8 cellular contexts compared by ENCODE assay signal in genomic region chr20:32823078-32823477, GRCh38. TPM values are rescaled to one million over a fixed set of nuclear protein-coding genes. Genes with fewer than 3 reads are reported as not detected.
DNase-seq lines count a peak whose midpoint lies in the region; ATAC-seq and TF ChIP-seq lines count a peak whose summit lies in the region.

No MANE protein-coding gene starts in this region.

- peak overlapping the region; percentile 67 for H3K27ac Mint-ChIP-seq in activated CD4-positive, alpha-beta T cell treated with anti-CD3 and anti-CD28 coated beads for 36 hours
- peak overlapping the region; percentile 38 for H3K27ac Mint-ChIP-seq in activated CD4-positive, alpha-beta memory T cell treated with anti-CD3 and anti-CD28 coated beads for 36 hours

- peak overlapping the region; percentile 15 for H3K4me3 Mint-ChIP-seq in activated CD4-positive, alpha-beta T cell treated with anti-CD3 and anti-CD28 coated beads for 36 hours
- no peak overlapping the region for H3K4me3 Mint-ChIP-seq in activated CD4-positive, alpha-beta memory T cell treated with anti-CD3 and anti-CD28 coated beads for 36 hours

- POLR2A ChIA-PET in activated CD4-positive, alpha-beta T cell treated with anti-CD3 and anti-CD28 coated beads for 36 hours (lab: Charles Lee) = interaction anchor here (0.6 kb wide), 1 partner anchor 18 kb away, joined by 3 read pairs; no protein-coding TSS in a partner anchor
- POLR2A ChIA-PET in activated CD4-positive, alpha-beta memory T cell treated with anti-CD3 and anti-CD28 coated beads for 36 hours (lab: Charles Lee) = no interaction called here

- WGBS in spleen, 5 donors = 61 to 82% (median 79%) methylated on average over 3 of the region's 3 CpGs

- peaks cover 49% of the 10 kb centered on the region for H3K4me1 Mint-ChIP-seq in activated CD4-positive, alpha-beta T cell treated with anti-CD3 and anti-CD28 coated beads for 36 hours
- H3K4me1 Mint-ChIP-seq in activated CD4-positive, alpha-beta memory T cell treated with anti-CD3 and anti-CD28 coated beads for 36 hours (ENCODE audit: low read depth) = peaks cover 48% of the 10 kb centered on the region

- peak overlapping the region in 1 of 5 donors; percentile 54 for H3K9ac ChIP-seq in subcutaneous abdominal adipose tissue (ENCODE audit: low read length in 5 of 5)

- peaks cover 20% of the 10 kb centered on the region for H3K36me3 Mint-ChIP-seq in activated CD4-positive, alpha-beta T cell treated with anti-CD3 and anti-CD28 coated beads for 36 hours (ENCODE audit: low read depth)
- H3K36me3 Mint-ChIP-seq in activated CD4-positive, alpha-beta memory T cell treated with anti-CD3 and anti-CD28 coated beads for 36 hours = peaks cover 19% of the 10 kb centered on the region

- no peak for TF ChIP-seq POLR2A in spleen (IDR thresholded peaks at IDR 0.05)

- CTCF ChIA-PET in activated CD4-positive, alpha-beta T cell treated with anti-CD3 and anti-CD28 coated beads for 36 hours (lab: Charles Lee) = interaction anchor here (0.7 to 1.8 kb wide), 4 partner anchors 33 to 768 kb away, joined by 3 to 7 read pairs (median 3); no protein-coding TSS in a partner anchor
- CTCF ChIA-PET in activated CD4-positive, alpha-beta memory T cell treated with anti-CD3 and anti-CD28 coated beads for 36 hours (lab: Charles Lee) = interaction anchor here (2.0 kb wide), 1 partner anchor 150 kb away, joined by 4 read pairs; the partner anchor contains the start of gene C20orf203

- peak; percentile 59 for DNase-seq in activated CD4-positive, alpha-beta T cell treated with anti-CD3 and anti-CD28 coated beads for 36 hours
- DNase-seq in activated CD4-positive, alpha-beta T cell treated with anti-CD3 and anti-CD28 coated beads, Interleukin-2, amount 50 U/mL, for 1 hour = no peak
- peak; percentile 48 for DNase-seq in activated CD4-positive, alpha-beta memory T cell treated with anti-CD3 and anti-CD28 coated beads for 36 hours
- DNase-seq in foreskin keratinocyte (peak; percentile 13 to 42), NCI-H510A treated with DMSO at 0.1 percent for 48 hours (lab: John Stamatoyannopoulos, UW) (no peak), spleen (no peak)

- H3K9me3 ChIP-seq in subcutaneous abdominal adipose tissue (ENCODE audit: control insufficient read depth in 5 of 5, low read length in 5 of 5) (no peaks in the 10 kb centered on the region), spleen (no peaks in the 10 kb centered on the region)

- TF ChIP-seq CTCF in foreskin keratinocyte (conservative IDR thresholded peaks at IDR 0.05) (peak; percentile 28), spleen (IDR thresholded peaks at IDR 0.05 in 8 of 11, conservative IDR thresholded peaks at IDR 0.05 in 3 of 11) (no peak)

- H3K36me3 ChIP-seq in subcutaneous abdominal adipose tissue (ENCODE audit: control insufficient read depth in 5 of 5, insufficient read depth in 5 of 5, low read length in 5 of 5) (peaks cover 0 to 17% (median 14%) of the 10 kb centered on the region in 5 donors), spleen (peaks cover 0 to 29% (median 25%) of the 10 kb centered on the region in 6 donors)

- no peaks in the 10 kb centered on the region for H3K27me3 Mint-ChIP-seq in activated CD4-positive, alpha-beta T cell treated with anti-CD3 and anti-CD28 coated beads for 36 hours
- no peaks in the 10 kb centered on the region for H3K27me3 Mint-ChIP-seq in activated CD4-positive, alpha-beta memory T cell treated with anti-CD3 and anti-CD28 coated beads for 36 hours

- peak; percentile 28 for ATAC-seq in activated CD4-positive, alpha-beta T cell treated with anti-CD3 and anti-CD28 coated beads for 36 hours
- ATAC-seq in foreskin keratinocyte = peak; percentile 36
- ATAC-seq in GM21786 (IDR thresholded peaks at IDR 0.05; ENCODE audit: unreplicated experiment) = no peak

- H3K4me1 ChIP-seq in foreskin keratinocyte (peaks cover 19% of the 10 kb centered on the region), subcutaneous abdominal adipose tissue (ENCODE audit: control insufficient read depth in 5 of 5, insufficient read depth in 5 of 5, low read length in 5 of 5) (peaks cover 2 to 46% (median 39%) of the 10 kb centered on the region in 5 donors), spleen (peaks cover 13 to 73% (median 50%) of the 10 kb centered on the region in 6 donors)

- intact Hi-C loops in activated CD4-positive, alpha-beta T cell treated with anti-CD3 and anti-CD28 coated beads for 36 hours (cut with DNase I, micrococcal nuclease) = no loop called here
- intact Hi-C loops in activated CD4-positive, alpha-beta memory T cell treated with anti-CD3 and anti-CD28 coated beads for 36 hours (cut with micrococcal nuclease) = no loop called here
- intact Hi-C loops in spleen (cut with DNase I; ENCODE audit: low total_unique reads) = no loop called here

- no peak overlapping the region for H3K27ac ChIP-seq in foreskin keratinocyte
- peak overlapping the region; percentile 31 for H3K27ac ChIP-seq in subcutaneous abdominal adipose tissue (ENCODE audit: low read depth, low read length)
- peak overlapping the region in 3 of 8 donors; percentile 5 to 52 (median 23) for H3K27ac ChIP-seq in spleen

- H3K4me3 ChIP-seq in subcutaneous abdominal adipose tissue (ENCODE audit: low read depth in 1 of 5, low read length in 5 of 5) = no peak overlapping the region
- no peak overlapping the region for H3K4me3 ChIP-seq in spleen

- no peaks in the 10 kb centered on the region for H3K9me3 Mint-ChIP-seq in activated CD4-positive, alpha-beta T cell treated with anti-CD3 and anti-CD28 coated beads for 36 hours (ENCODE audit: low read depth)
- H3K9me3 Mint-ChIP-seq in activated CD4-positive, alpha-beta memory T cell treated with anti-CD3 and anti-CD28 coated beads for 36 hours = no peaks in the 10 kb centered on the region

- H3K27me3 ChIP-seq in foreskin keratinocyte (no peaks in the 10 kb centered on the region), subcutaneous abdominal adipose tissue (ENCODE audit: control insufficient read depth in 5 of 5, insufficient read depth in 4 of 5, low read length in 5 of 5) (no peaks in the 10 kb centered on the region), spleen (replicated peaks in 1 of 7) (no peaks in the 10 kb centered on the region)

RNA-seq across cellular contexts. Expression of gene MAPRE1, which starts 3.3 kb away (rescaled TPM):
- total RNA-seq in activated CD4-positive, alpha-beta T cell treated with anti-CD3 and anti-CD28 coated beads for 36 hours = 100 to 1,000 TPM; 112 to 125 TPM
- 100 to 1,000 TPM; 131 to 133 TPM for total RNA-seq in activated CD4-positive, alpha-beta memory T cell treated with anti-CD3 and anti-CD28 coated beads for 36 hours
- total RNA-seq in foreskin keratinocyte (99.3 and 99.6 TPM in 2 replicates), spleen (100 to 1,000 TPM in 3 of 7 donors, 10 to 100 TPM in 4; 84.4 to 121 (median 91.5) TPM)
- polyA plus RNA-seq in foreskin keratinocyte (60.1 and 67.2 TPM in 2 replicates), spleen (10 to 100 TPM; 25.1 to 51.8 (median 38.4) TPM)

RNA-seq across cellular contexts. Expression of gene EFCAB8, which starts 35.6 kb away (rescaled TPM):
- under 1 TPM; 0.37 to 0.40 TPM for total RNA-seq in activated CD4-positive, alpha-beta T cell treated with anti-CD3 and anti-CD28 coated beads for 36 hours
- under 1 TPM; 0.24 to 0.83 TPM for total RNA-seq in activated CD4-positive, alpha-beta memory T cell treated with anti-CD3 and anti-CD28 coated beads for 36 hours
- not detected in 2 replicates for total RNA-seq in foreskin keratinocyte
- 0.01 TPM in 1 of 2 replicates, not detected in the other for polyA plus RNA-seq in foreskin keratinocyte
- 1 to 10 TPM in 5 of 7 donors, under 1 TPM in 2; 0.34 to 4.2 (median 1.7) TPM for total RNA-seq in spleen
- polyA plus RNA-seq in spleen = under 1 TPM; 0.06 to 0.12 (median 0.07) TPM

Comparison
In these comparisons a context has a peak if more than half of its experiments do, and no peak if none do; other contexts are left out.
1. DNase-seq: peak in activated CD4-positive, alpha-beta T cell treated with anti-CD3 and anti-CD28 coated beads for 36 hours (single experiment), activated CD4-positive, alpha-beta memory T cell treated with anti-CD3 and anti-CD28 coated beads for 36 hours (single experiment) and foreskin keratinocyte (2 of 2); none in activated CD4-positive, alpha-beta T cell treated with anti-CD3 and anti-CD28 coated beads, Interleukin-2, amount 50 U/mL, for 1 hour (single experiment), NCI-H510A treated with DMSO at 0.1 percent for 48 hours (single experiment) and spleen (single experiment).